17 cellular contexts compared by ENCODE assay signal in the genomic region with DNA sequence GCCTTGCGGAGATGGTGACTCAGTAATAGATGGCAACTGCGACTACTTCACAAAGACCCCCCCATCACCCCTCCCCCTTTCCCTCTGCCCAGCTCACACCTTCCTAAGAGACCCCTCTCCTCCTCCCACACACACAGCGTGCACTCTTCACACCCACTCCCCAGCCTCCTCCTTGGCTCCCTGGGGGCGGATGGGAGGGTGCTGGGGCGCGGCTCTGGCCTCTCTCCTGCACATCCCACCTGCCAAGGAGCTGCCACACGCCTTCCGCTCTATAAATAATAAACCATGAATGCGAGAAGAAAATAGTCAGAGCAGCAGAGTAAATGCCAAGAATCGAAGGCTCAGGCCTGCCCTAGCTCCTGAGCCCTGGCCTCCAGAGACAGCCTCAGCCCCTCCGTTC. TPM values are rescaled to one million over a fixed set of nuclear protein-coding genes. Genes with fewer than 3 reads are reported as not detected.
DNase-seq lines count a peak whose midpoint lies in the region; ATAC-seq and TF ChIP-seq lines count a peak whose summit lies in the region.
"Had no signal": no experiment of that assay in that cellular context is flagged by ENCODE, and none has a peak within 500 bp of the region (broad histone marks: within the 10 kb centered on the region; RNA-seq: fewer than 3 reads in every experiment).

No MANE protein-coding gene starts in this region.

- ATAC-seq in GM18907 (IDR thresholded peaks at IDR 0.05; ENCODE audit: unreplicated experiment) (no peak), GM18873 (IDR thresholded peaks at IDR 0.05; ENCODE audit: low FRiP score, unreplicated experiment) (no peak)
- ATAC-seq: HCT116 had no signal

- peaks cover 30% of the 10 kb centered on the region for H3K27me3 Mint-ChIP-seq in glutamatergic neuron (ENCODE audit: unreplicated experiment)
- no peaks in the 10 kb centered on the region for H3K27me3 Mint-ChIP-seq in neural crest cell (ENCODE audit: low read depth)
- H3K27me3 Mint-ChIP-seq: CD4-positive, alpha-beta T cell had no signal

- no peaks in the 10 kb centered on the region for H3K9me3 ChIP-seq in HUES64 (ENCODE audit: insufficient read depth, low read depth, low read length)
- H3K9me3 ChIP-seq: Caco-2 had no signal

- peaks cover 40% of the 10 kb centered on the region for H3K4me1 Mint-ChIP-seq in glutamatergic neuron (ENCODE audit: low read depth, unreplicated experiment)
- peaks cover 34% of the 10 kb centered on the region for H3K4me1 Mint-ChIP-seq in neural crest cell

- H3K36me3 Mint-ChIP-seq in glutamatergic neuron (ENCODE audit: unreplicated experiment) (peaks cover 16% of the 10 kb centered on the region), neural crest cell (ENCODE audit: low read depth) (no peaks in the 10 kb centered on the region)

- 77% methylated on average over 11 of the region's 11 CpGs for WGBS in HUES64

- no peaks in the 10 kb centered on the region for H3K36me3 ChIP-seq in HUES64 (ENCODE audit: insufficient read depth, low read length)

- no peak for DNase-seq in glutamatergic neuron
- no peak for DNase-seq in neural crest cell (ENCODE audit: low read depth, low spot score)
- DNase-seq in posterior vena cava (ENCODE audit: low spot score), result peak; percentile 45
- no peak for DNase-seq in AML-193 (lab: John Stamatoyannopoulos, UW)
- no peak for DNase-seq in activated effector memory CD4-positive, alpha-beta T cell treated with Interleukin-2 at 50 U/mL for 16 hours
- DNase-seq: ACHN; Caco-2; CD4-positive, alpha-beta T cell; H7 had no signal

- peaks cover 21% of the 10 kb centered on the region for H3K9me3 Mint-ChIP-seq in glutamatergic neuron (ENCODE audit: unreplicated experiment)
- no peaks in the 10 kb centered on the region for H3K9me3 Mint-ChIP-seq in neural crest cell
- H3K9me3 Mint-ChIP-seq: CD4-positive, alpha-beta T cell had no signal

- 0 out of 2 replicates have a peak, but pooled peaks cover 3% of the 10 kb centered on the region for H3K27me3 ChIP-seq in HUES64 (ENCODE audit: insufficient read depth, low read length)

- H3K27ac Mint-ChIP-seq in glutamatergic neuron (ENCODE audit: unreplicated experiment) (peak overlapping the region; percentile 55), neural crest cell (ENCODE audit: unreplicated experiment) (peak overlapping the region; percentile 79)
- H3K27ac Mint-ChIP-seq: CD4-positive, alpha-beta T cell had no signal

- no peak overlapping the region for H3K9ac ChIP-seq in HUES64 (ENCODE audit: low read depth, low read length)
- H3K9ac ChIP-seq: GM23248, KMS-11 had no signal

- H3K4me3 ChIP-seq in HUES64 (ENCODE audit: low read length), result no peak overlapping the region
- H3K4me3 ChIP-seq: GM23248 had no signal

- H3K4me3 Mint-ChIP-seq in glutamatergic neuron (ENCODE audit: unreplicated experiment) (peak overlapping the region; percentile 78), neural crest cell (no peak overlapping the region)
- H3K4me3 Mint-ChIP-seq: CD4-positive, alpha-beta T cell had no signal

- peaks cover 21% of the 10 kb centered on the region; the same call in 1 of the 2 replicates for H3K4me1 ChIP-seq in HUES64 (ENCODE audit: insufficient read depth, low read length)

- TF ChIP-seq CTCF in glutamatergic neuron (IDR thresholded peaks at IDR 0.05; ENCODE audit: partially characterized antibody, unreplicated experiment) (no peak), neural crest cell (conservative IDR thresholded peaks at IDR 0.05) (no peak)

- intact Hi-C loops in posterior vena cava (cut with DNase I), result no loop called here

- H3K27ac ChIP-seq in HUES64 (ENCODE audit: low read depth, low read length), result peak overlapping the region; percentile 18; the same call in 1 of the 2 replicates
- H3K27ac ChIP-seq: C4-2B, GM23248, KMS-11 had no signal

RNA-seq across cellular contexts. Expression of a gene that starts 4.5 kb away (rescaled TPM):
- 1.00 TPM for polyA plus RNA-seq in HUES64 (2013, experiment 1 of 2)
- polyA plus RNA-seq in HUES64 (2013, experiment 2 of 2), result 2.4 TPM
- total RNA-seq in glutamatergic neuron (ENCODE audit: unreplicated experiment), result 496 TPM
- total RNA-seq in neural crest cell, result 14.3 and 15.5 TPM in 2 replicates
- not detected for total RNA-seq in posterior vena cava
- total RNA-seq: Caco-2; CD4-positive, alpha-beta T cell; GM23248; H7 had no signal
- polyA plus RNA-seq: BJ had no signal

RNA-seq across cellular contexts. Expression of a gene that starts 7.0 kb away (rescaled TPM):
- 233 TPM for polyA plus RNA-seq in HUES64 (2013, experiment 1 of 2)
- polyA plus RNA-seq in HUES64 (2013, experiment 2 of 2), result 249 TPM
- total RNA-seq in glutamatergic neuron (ENCODE audit: unreplicated experiment) (91.4 TPM), neural crest cell (280 TPM in 2 replicates), posterior vena cava (10 to 100 TPM; 41.6 to 54.4 TPM)

RNA-seq across cellular contexts. Expression of a gene that starts 17.9 kb away (rescaled TPM):
- 76.8 TPM for polyA plus RNA-seq in HUES64 (2013, experiment 1 of 2)
- polyA plus RNA-seq in HUES64 (2013, experiment 2 of 2), result 83.7 TPM
- total RNA-seq in glutamatergic neuron (ENCODE audit: unreplicated experiment) (198 TPM), neural crest cell (105 and 114 TPM in 2 replicates), posterior vena cava (100 to 1,000 TPM; 175 to 185 TPM)

RNA-seq across cellular contexts. Expression of a gene that starts 38.2 kb away (rescaled TPM):
- polyA plus RNA-seq in HUES64 (2013, experiment 1 of 2), result not detected
- polyA plus RNA-seq in HUES64 (2013, experiment 2 of 2), result not detected
- not detected for total RNA-seq in glutamatergic neuron (ENCODE audit: unreplicated experiment)
- total RNA-seq in neural crest cell, result not detected in 2 replicates
- not detected for total RNA-seq in posterior vena cava
- total RNA-seq: Caco-2; CD4-positive, alpha-beta T cell; GM23248; H7 had no signal
- polyA plus RNA-seq: BJ, GM23248 had no signal

RNA-seq across cellular contexts. Expression of a gene that starts 47.7 kb away (rescaled TPM):
- 0.20 TPM for polyA plus RNA-seq in HUES64 (2013, experiment 1 of 2)
- 0.51 TPM for polyA plus RNA-seq in HUES64 (2013, experiment 2 of 2)
- total RNA-seq in glutamatergic neuron (ENCODE audit: unreplicated experiment), result not detected
- 0.23 TPM in 1 of 2 replicates, not detected in the other for total RNA-seq in neural crest cell
- under 1 TPM; 0.52 to 0.88 TPM for total RNA-seq in posterior vena cava
- total RNA-seq: Caco-2, H7 had no signal
- polyA plus RNA-seq: BJ had no signal

Comparison
In these comparisons a context has a peak if more than half of its experiments do, and no peak if none do; other contexts are left out.
1. RNA of a gene that starts 4.5 kb away (total RNA-seq): 496 TPM in glutamatergic neuron (single experiment); 14.3 to 15.5 TPM in neural crest cell and not detected in posterior vena cava; every median in the first group is over 10 times any median in the second.